18 cellular contexts compared by ENCODE assay signal in the genomic region with DNA sequence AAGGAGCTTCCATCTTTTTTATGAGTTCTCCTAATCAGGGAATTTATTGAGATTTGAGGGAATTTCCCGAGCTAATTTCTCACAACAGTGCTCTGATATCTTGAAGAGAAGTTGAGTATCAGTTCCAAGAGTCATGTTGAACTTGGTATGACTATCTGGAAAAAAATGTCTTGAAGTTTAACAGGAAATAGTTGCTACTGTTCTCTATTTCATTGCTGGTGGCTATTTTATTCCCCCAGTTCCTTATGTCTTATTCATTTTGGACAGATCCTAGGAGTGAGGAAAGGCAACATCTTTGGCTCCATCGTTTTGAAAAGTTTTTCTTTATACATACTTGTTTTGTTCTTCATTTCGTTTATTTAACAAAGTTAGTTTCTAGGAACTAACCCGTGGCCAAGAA.
"Had no signal": no experiment of that assay in that cellular context is flagged by ENCODE, and none has a peak within 500 bp of the region (broad histone marks: within the 10 kb centered on the region; RNA-seq: fewer than 3 reads in every experiment).

No MANE protein-coding gene starts in this region.

- H3K4me3 Mint-ChIP-seq: activated CD4-positive, alpha-beta T cell treated with anti-CD3 and anti-CD28 coated beads, Interleukin-2, amount 10 ng/mL, durations not matched to agents 24 days and 14 days; activated CD8-positive, alpha-beta T cell treated with anti-CD3 and anti-CD28 coated beads, Interleukin-2, amount 10 ng/mL, durations not matched to agents 7 days and 5 days; activated naive CD8-positive, alpha-beta T cell treated with anti-CD3 and anti-CD28 coated beads for 36 hours; activated T-cell treated with anti-CD3 and anti-CD28 coated beads, Interleukin-2, amount 50 U/mL, for 72 hours; nephron; T-helper 2 cell treated with Interferon-gamma antibody and Interleukin-4, amounts not matched to agents 5 μg/mL and 100 μg/mL, for 36 hours had no signal

- H3K9me3 Mint-ChIP-seq: activated CD4-positive, alpha-beta T cell treated with anti-CD3 and anti-CD28 coated beads, Interleukin-2, amount 10 ng/mL, durations not matched to agents 24 days and 14 days; nephron had no signal

- H3K27me3 ChIP-seq: transverse colon, vagina had no signal

- H3K27me3 Mint-ChIP-seq: activated CD4-positive, alpha-beta T cell treated with anti-CD3 and anti-CD28 coated beads, Interleukin-2, amount 10 ng/mL, durations not matched to agents 24 days and 14 days; activated naive CD8-positive, alpha-beta T cell treated with anti-CD3 and anti-CD28 coated beads for 36 hours had no signal

- ATAC-seq: activated CD8-positive, alpha-beta T cell treated with anti-CD3 and anti-CD28 coated beads, Interleukin-2, amount 10 ng/mL, durations not matched to agents 7 days and 5 days; activated T-cell treated with anti-CD3 and anti-CD28 coated beads, Interleukin-2, amount 50 U/mL, for 72 hours; right cardiac atrium had no signal

- DNase-seq: activated CD4-positive, alpha-beta T cell treated with anti-CD3 and anti-CD28 coated beads, Interleukin-2, amount 10 ng/mL, durations not matched to agents 24 days and 14 days; activated CD4-positive, CD25-positive, alpha-beta regulatory T cell; activated CD8-positive, alpha-beta memory T cell treated with anti-CD3 and anti-CD28 coated beads, Interleukin-2, amount 50 U/mL, for 4 hours; activated CD8-positive, alpha-beta T cell treated with anti-CD3 and anti-CD28 coated beads, Interleukin-2, amount 10 ng/mL, durations not matched to agents 7 days and 5 days; activated naive CD8-positive, alpha-beta T cell treated with anti-CD3 and anti-CD28 coated beads for 36 hours; activated T-cell treated with anti-CD3 and anti-CD28 coated beads, Interleukin-2, amount 50 U/mL, for 72 hours; dorsolateral prefrontal cortex; erythroblast; right cardiac atrium; small intestine; stimulated activated CD4-positive, alpha-beta T cell treated with anti-CD3 and anti-CD28 coated beads, Interleukin-4, amount 100 ng/mL, for 24 hours; stimulated activated naive CD4-positive, alpha-beta T cell treated with Interleukin-2 at 50 U/mL for 16 hours; substantia nigra; transverse colon had no signal

- H3K27ac ChIP-seq: dorsolateral prefrontal cortex, prostate gland, transverse colon, vagina had no signal

- H3K9me3 ChIP-seq: prostate gland, transverse colon, vagina had no signal

- H3K27ac Mint-ChIP-seq: activated CD4-positive, alpha-beta T cell treated with anti-CD3 and anti-CD28 coated beads, Interleukin-2, amount 10 ng/mL, durations not matched to agents 24 days and 14 days; activated CD8-positive, alpha-beta T cell treated with anti-CD3 and anti-CD28 coated beads, Interleukin-2, amount 10 ng/mL, durations not matched to agents 7 days and 5 days; activated naive CD8-positive, alpha-beta T cell treated with anti-CD3 and anti-CD28 coated beads for 36 hours; nephron; T-helper 2 cell treated with Interferon-gamma antibody and Interleukin-4, amounts not matched to agents 5 μg/mL and 100 μg/mL, for 36 hours had no signal

- H3K4me3 ChIP-seq: dorsolateral prefrontal cortex, prostate gland, transverse colon, vagina had no signal

- H3K4me1 ChIP-seq: prostate gland, transverse colon, vagina had no signal

- H3K36me3 ChIP-seq: prostate gland, transverse colon, vagina had no signal

- H3K36me3 Mint-ChIP-seq: activated naive CD8-positive, alpha-beta T cell treated with anti-CD3 and anti-CD28 coated beads for 36 hours had no signal

- H3K4me1 Mint-ChIP-seq: activated CD4-positive, alpha-beta T cell treated with anti-CD3 and anti-CD28 coated beads, Interleukin-2, amount 10 ng/mL, durations not matched to agents 24 days and 14 days; activated naive CD8-positive, alpha-beta T cell treated with anti-CD3 and anti-CD28 coated beads for 36 hours; nephron had no signal
